In genomic region chr22:38177044-38177443, GRCh38 we compare ENCODE assay signal across 1 cellular context.
TF ChIP-seq lines count a peak whose summit lies in the region.

No MANE protein-coding gene starts in this region.

TF ChIP-seq in GM23338, 12 proteins besides CTCF, POLR2A, EP300 and RAD21 (continued from another document):
- TF ChIP-seq, protein P1, sequence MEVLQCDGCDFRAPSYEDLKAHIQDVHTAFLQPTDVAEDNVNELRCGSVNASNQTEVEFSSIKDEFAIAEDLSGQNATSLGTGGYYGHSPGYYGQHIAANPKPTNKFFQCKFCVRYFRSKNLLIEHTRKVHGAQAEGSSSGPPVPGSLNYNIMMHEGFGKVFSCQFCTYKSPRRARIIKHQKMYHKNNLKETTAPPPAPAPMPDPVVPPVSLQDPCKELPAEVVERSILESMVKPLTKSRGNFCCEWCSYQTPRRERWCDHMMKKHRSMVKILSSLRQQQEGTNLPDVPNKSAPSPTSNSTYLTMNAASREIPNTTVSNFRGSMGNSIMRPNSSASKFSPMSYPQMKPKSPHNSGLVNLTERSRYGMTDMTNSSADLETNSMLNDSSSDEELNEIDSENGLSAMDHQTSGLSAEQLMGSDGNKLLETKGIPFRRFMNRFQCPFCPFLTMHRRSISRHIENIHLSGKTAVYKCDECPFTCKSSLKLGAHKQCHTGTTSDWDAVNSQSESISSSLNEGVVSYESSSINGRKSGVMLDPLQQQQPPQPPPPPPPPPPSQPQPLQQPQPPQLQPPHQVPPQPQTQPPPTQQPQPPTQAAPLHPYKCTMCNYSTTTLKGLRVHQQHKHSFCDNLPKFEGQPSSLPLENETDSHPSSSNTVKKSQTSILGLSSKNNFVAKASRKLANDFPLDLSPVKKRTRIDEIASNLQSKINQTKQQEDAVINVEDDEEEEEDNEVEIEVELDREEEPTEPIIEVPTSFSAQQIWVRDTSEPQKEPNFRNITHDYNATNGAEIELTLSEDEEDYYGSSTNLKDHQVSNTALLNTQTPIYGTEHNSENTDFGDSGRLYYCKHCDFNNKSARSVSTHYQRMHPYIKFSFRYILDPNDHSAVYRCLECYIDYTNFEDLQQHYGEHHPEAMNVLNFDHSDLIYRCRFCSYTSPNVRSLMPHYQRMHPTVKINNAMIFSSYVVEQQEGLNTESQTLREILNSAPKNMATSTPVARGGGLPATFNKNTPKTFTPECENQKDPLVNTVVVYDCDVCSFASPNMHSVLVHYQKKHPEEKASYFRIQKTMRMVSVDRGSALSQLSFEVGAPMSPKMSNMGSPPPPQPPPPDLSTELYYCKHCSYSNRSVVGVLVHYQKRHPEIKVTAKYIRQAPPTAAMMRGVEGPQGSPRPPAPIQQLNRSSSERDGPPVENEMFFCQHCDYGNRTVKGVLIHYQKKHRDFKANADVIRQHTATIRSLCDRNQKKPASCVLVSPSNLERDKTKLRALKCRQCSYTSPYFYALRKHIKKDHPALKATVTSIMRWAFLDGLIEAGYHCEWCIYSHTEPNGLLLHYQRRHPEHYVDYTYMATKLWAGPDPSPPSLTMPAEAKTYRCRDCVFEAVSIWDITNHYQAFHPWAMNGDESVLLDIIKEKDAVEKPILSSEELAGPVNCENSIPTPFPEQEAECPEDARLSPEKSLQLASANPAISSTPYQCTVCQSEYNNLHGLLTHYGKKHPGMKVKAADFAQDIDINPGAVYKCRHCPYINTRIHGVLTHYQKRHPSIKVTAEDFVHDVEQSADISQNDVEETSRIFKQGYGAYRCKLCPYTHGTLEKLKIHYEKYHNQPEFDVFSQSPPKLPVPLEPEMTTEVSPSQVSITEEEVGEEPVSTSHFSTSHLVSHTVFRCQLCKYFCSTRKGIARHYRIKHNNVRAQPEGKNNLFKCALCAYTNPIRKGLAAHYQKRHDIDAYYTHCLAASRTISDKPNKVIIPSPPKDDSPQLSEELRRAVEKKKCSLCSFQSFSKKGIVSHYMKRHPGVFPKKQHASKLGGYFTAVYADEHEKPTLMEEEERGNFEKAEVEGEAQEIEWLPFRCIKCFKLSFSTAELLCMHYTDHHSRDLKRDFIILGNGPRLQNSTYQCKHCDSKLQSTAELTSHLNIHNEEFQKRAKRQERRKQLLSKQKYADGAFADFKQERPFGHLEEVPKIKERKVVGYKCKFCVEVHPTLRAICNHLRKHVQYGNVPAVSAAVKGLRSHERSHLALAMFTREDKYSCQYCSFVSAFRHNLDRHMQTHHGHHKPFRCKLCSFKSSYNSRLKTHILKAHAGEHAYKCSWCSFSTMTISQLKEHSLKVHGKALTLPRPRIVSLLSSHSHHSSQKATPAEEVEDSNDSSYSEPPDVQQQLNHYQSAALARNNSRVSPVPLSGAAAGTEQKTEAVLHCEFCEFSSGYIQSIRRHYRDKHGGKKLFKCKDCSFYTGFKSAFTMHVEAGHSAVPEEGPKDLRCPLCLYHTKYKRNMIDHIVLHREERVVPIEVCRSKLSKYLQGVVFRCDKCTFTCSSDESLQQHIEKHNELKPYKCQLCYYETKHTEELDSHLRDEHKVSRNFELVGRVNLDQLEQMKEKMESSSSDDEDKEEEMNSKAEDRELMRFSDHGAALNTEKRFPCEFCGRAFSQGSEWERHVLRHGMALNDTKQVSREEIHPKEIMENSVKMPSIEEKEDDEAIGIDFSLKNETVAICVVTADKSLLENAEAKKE (CRISPR knock-in tag; IDR thresholded peaks at IDR 0.05): no peak
- TF ChIP-seq STAT1 (IDR thresholded peaks at IDR 0.05; ENCODE audit: unreplicated experiment) (no peak), POLR2AphosphoS5 (IDR thresholded peaks at IDR 0.05; ENCODE audit: low read depth) (no peak), ETS1 (IDR thresholded peaks at IDR 0.05) (no peak), EZH2phosphoT487 (IDR thresholded peaks at IDR 0.05; ENCODE audit: unreplicated experiment) (no peak)
